9 cellular contexts compared by ENCODE assay signal in genomic region chr9:92609142-92609500, GRCh38.
A peak's percentile ranks its signal among the peaks of the same experiment; 100 is the strongest.
DNase-seq lines count a peak whose midpoint lies in the region; ATAC-seq and TF ChIP-seq lines count a peak whose summit lies in the region.
"Had no signal": no experiment of that assay in that cellular context is flagged by ENCODE, and none has a peak within 500 bp of the region (broad histone marks: within the 10 kb centered on the region; RNA-seq: fewer than 3 reads in every experiment).

No MANE protein-coding gene starts in this region.

- DNase-seq in NCI-H2081 (lab: John Stamatoyannopoulos, UW): peak; percentile 31 to 65
- no peak for DNase-seq in NCI-H2081 treated with DMSO at 0.1 percent for 48 hours (lab: John Stamatoyannopoulos, UW)
- peak in 45 of 61 donors; percentile 17 to 90 (median 64) for DNase-seq in caudate nucleus (lab: John Stamatoyannopoulos, UW)
- DNase-seq in medulla oblongata (ENCODE audit: extremely low spot score): peak; percentile 77
- DNase-seq in transverse colon: no peak
- no peak for DNase-seq in ovary
- no peak for DNase-seq in CD4-positive, alpha-beta memory T cell
- DNase-seq: activated T-cell treated with anti-CD3 and anti-CD28 coated beads, Interleukin-2, amount 50 U/mL, for 48 hours had no signal

- H3K36me3 Mint-ChIP-seq in CD4-positive, alpha-beta memory T cell: peaks cover 20 to 23% of the 10 kb centered on the region in 2 donors

- peak overlapping the region; percentile 89 for H3K27ac ChIP-seq in caudate nucleus (ENCODE audit: low read depth, low read length)
- peak overlapping the region; percentile 56 to 66 (median 62) for H3K27ac ChIP-seq in transverse colon
- no peak overlapping the region for H3K27ac ChIP-seq in ovary
- H3K27ac ChIP-seq in CD4-positive, alpha-beta memory T cell (ENCODE audit: low read depth, low read length): no peak overlapping the region

- POLR2A ChIA-PET in CD4-positive, alpha-beta memory T cell (lab: Charles Lee; ENCODE audit: partially characterized antibody): no interaction called here

- H3K36me3 ChIP-seq in transverse colon (no peaks in the 10 kb centered on the region), ovary (no peaks in the 10 kb centered on the region)
- peaks cover 5% of the 10 kb centered on the region for H3K36me3 ChIP-seq in CD4-positive, alpha-beta memory T cell (ENCODE audit: insufficient read depth, low read length)

- TF ChIP-seq CTCF in transverse colon (IDR thresholded peaks at IDR 0.05) (no peak), ovary (IDR thresholded peaks at IDR 0.05) (no peak)

- no peak for ATAC-seq in HG02623 (IDR thresholded peaks at IDR 0.05; ENCODE audit: unreplicated experiment)

- H3K4me1 ChIP-seq in transverse colon: peaks cover 4 to 26% (median 10%) of the 10 kb centered on the region in 4 donors
- H3K4me1 ChIP-seq in ovary (ENCODE audit: insufficient read depth): peaks cover 13% of the 10 kb centered on the region
- H3K4me1 ChIP-seq in CD4-positive, alpha-beta memory T cell (ENCODE audit: insufficient read depth, low read length): no peaks in the 10 kb centered on the region

- peaks cover 0 to 19% (median 6%) of the 10 kb centered on the region in 8 donors for H3K9me3 Mint-ChIP-seq in CD4-positive, alpha-beta memory T cell

- CTCF ChIA-PET in CD4-positive, alpha-beta memory T cell (lab: Charles Lee; ENCODE audit: partially characterized antibody): no interaction called here

- no peak for TF ChIP-seq POLR2A in transverse colon (IDR thresholded peaks at IDR 0.05)
- no peak for TF ChIP-seq POLR2A in ovary (IDR thresholded peaks at IDR 0.05)

- H3K27me3 Mint-ChIP-seq in CD4-positive, alpha-beta memory T cell: no peaks in the 10 kb centered on the region

- no peaks in the 10 kb centered on the region for H3K4me1 Mint-ChIP-seq in CD4-positive, alpha-beta memory T cell

- H3K4me3 Mint-ChIP-seq in CD4-positive, alpha-beta memory T cell: no peak overlapping the region

- H3K4me3 ChIP-seq in transverse colon (no peak overlapping the region), ovary (no peak overlapping the region)
- no peak overlapping the region for H3K4me3 ChIP-seq in CD4-positive, alpha-beta memory T cell (ENCODE audit: low read length in 2 of 2)

- no peaks in the 10 kb centered on the region for H3K9me3 ChIP-seq in transverse colon
- no peaks in the 10 kb centered on the region for H3K9me3 ChIP-seq in ovary
- no peaks in the 10 kb centered on the region for H3K9me3 ChIP-seq in CD4-positive, alpha-beta memory T cell (ENCODE audit: control insufficient read depth in 1 of 2, low read length in 2 of 2)

- WGBS in transverse colon (ENCODE audit: low coverage in 1 of 2), 2 donors: 60% methylated on average over 5 of the region's 5 CpGs; no CpG with 5 or more reads in 1 of the 2 donors
- WGBS in ovary, 3 donors: 69 to 80% (median 69%) methylated on average over 5 of the region's 5 CpGs

- TF ChIP-seq EP300 in transverse colon (IDR thresholded peaks at IDR 0.05; ENCODE audit: low read depth) (no peak), ovary (IDR thresholded peaks at IDR 0.05) (no peak)

- H3K27ac Mint-ChIP-seq in CD4-positive, alpha-beta memory T cell: no peak overlapping the region

- in situ Hi-C loops in transverse colon (cut with MboI; ENCODE audit: low pct_ligation_motif_present in 1 of 4, low pct_unique_long_range_greater_than_20kb in 1 of 4, low sequenced_read_pairs in 3 of 4): no loop called here

- H3K27me3 ChIP-seq in transverse colon (no peaks in the 10 kb centered on the region), ovary (no peaks in the 10 kb centered on the region)
- no peaks in the 10 kb centered on the region for H3K27me3 ChIP-seq in CD4-positive, alpha-beta memory T cell (ENCODE audit: insufficient read depth, low read length)

- intact Hi-C loops in transverse colon (cut with DNase I; ENCODE audit: low total_unique reads) (no loop called here), ovary (cut with DNase I) (no loop called here)
- intact Hi-C loops in CD4-positive, alpha-beta memory T cell (cut with micrococcal nuclease): no loop called here

Comparison
In these comparisons a context has a peak if more than half of its experiments do, and no peak if none do; other contexts are left out.
1. DNase-seq: peak in NCI-H2081 (2 of 2), caudate nucleus (45 of 61) and medulla oblongata (single experiment); none in NCI-H2081 treated with DMSO at 0.1 percent for 48 hours (single experiment), transverse colon (single experiment), ovary (0 of 5) and CD4-positive, alpha-beta memory T cell (0 of 5).
2. H3K27ac ChIP-seq: peak in caudate nucleus (single experiment) and transverse colon (4 of 4); none in ovary (0 of 2) and CD4-positive, alpha-beta memory T cell (single experiment).